Comparison of ENCODE assay signal across 8 cellular contexts in the genomic region with DNA sequence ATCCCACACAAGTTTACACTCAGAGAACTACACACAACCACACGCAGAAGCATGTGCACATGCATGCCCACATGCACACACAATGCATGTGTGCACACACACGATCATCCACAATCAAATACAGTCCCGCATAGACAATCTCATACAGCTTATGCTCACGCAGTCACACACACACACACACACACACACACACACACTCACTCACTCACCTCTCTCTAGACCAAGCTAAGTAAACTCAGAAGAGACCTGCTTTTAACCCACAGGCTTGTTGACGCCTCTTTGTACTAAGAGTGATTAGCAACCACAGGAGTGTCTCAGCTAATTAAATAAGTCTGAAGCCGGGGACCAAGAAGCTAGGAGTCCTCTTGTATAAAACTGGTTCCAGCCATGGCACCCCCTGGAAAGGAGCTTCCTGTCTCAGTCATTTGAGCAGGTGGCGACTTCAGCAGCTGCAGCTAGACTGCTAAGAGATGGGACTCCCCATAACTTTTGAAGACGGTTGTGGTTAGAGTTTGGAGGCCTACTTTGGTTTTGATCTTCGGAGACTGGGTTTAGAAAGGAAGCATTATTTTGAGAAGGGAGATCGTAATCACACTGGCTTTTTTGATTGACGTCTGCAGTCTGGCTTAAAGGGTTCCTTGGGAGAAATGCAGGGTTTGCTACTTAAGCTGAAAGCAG.
DNase-seq lines count a peak whose midpoint lies in the region; ATAC-seq and TF ChIP-seq lines count a peak whose summit lies in the region.

No MANE protein-coding gene starts in this region.

- no peaks in the 10 kb centered on the region for H3K9me3 Mint-ChIP-seq in nephron

- no peak for TF ChIP-seq CTCF in nephron (IDR thresholded peaks at IDR 0.05; ENCODE audit: unreplicated experiment in 3 of 3)

- no peaks in the 10 kb centered on the region for H3K36me3 Mint-ChIP-seq in nephron (ENCODE audit: low read depth)

- H3K4me1 Mint-ChIP-seq in nephron = peaks cover 24% of the 10 kb centered on the region

- no peak overlapping the region for H3K4me3 Mint-ChIP-seq in nephron

- peak; percentile 60 for ATAC-seq in GM21423 (IDR thresholded peaks at IDR 0.05; ENCODE audit: unreplicated experiment)

- peak overlapping the region in 2 of 3 experiments; percentile 1 to 7 for H3K27ac Mint-ChIP-seq in nephron

- no peaks in the 10 kb centered on the region for H3K27me3 Mint-ChIP-seq in nephron (ENCODE audit: low read depth)

- DNase-seq in DMS53 (lab: John Stamatoyannopoulos, UW) = peak; percentile 83
- peak; percentile 41 for DNase-seq in KG1 (lab: John Stamatoyannopoulos, UW)
- peak; percentile 7 for DNase-seq in activated CD8-positive, alpha-beta memory T cell treated with anti-CD3 and anti-CD28 coated beads, Interleukin-2, amount 50 U/mL, for 24 hours (ENCODE audit: extremely low read depth)
- DNase-seq in NCI-H1105 treated with DMSO at 0.1 percent for 48 hours (lab: John Stamatoyannopoulos, UW) = no peak
- no peak for DNase-seq in NCI-H1092 (lab: John Stamatoyannopoulos, UW)
- no peak for DNase-seq in anterior cingulate cortex (lab: John Stamatoyannopoulos, UW)

Comparison
In these comparisons a context has a peak if more than half of its experiments do, and no peak if none do; other contexts are left out.
1. DNase-seq: peak in DMS53 (single experiment), KG1 (single experiment) and activated CD8-positive, alpha-beta memory T cell treated with anti-CD3 and anti-CD28 coated beads, Interleukin-2, amount 50 U/mL, for 24 hours (single experiment); none in NCI-H1105 treated with DMSO at 0.1 percent for 48 hours (single experiment), NCI-H1092 (single experiment) and anterior cingulate cortex (0 of 58).